ENCODE assay signal across 8 cellular contexts in the genomic region with DNA sequence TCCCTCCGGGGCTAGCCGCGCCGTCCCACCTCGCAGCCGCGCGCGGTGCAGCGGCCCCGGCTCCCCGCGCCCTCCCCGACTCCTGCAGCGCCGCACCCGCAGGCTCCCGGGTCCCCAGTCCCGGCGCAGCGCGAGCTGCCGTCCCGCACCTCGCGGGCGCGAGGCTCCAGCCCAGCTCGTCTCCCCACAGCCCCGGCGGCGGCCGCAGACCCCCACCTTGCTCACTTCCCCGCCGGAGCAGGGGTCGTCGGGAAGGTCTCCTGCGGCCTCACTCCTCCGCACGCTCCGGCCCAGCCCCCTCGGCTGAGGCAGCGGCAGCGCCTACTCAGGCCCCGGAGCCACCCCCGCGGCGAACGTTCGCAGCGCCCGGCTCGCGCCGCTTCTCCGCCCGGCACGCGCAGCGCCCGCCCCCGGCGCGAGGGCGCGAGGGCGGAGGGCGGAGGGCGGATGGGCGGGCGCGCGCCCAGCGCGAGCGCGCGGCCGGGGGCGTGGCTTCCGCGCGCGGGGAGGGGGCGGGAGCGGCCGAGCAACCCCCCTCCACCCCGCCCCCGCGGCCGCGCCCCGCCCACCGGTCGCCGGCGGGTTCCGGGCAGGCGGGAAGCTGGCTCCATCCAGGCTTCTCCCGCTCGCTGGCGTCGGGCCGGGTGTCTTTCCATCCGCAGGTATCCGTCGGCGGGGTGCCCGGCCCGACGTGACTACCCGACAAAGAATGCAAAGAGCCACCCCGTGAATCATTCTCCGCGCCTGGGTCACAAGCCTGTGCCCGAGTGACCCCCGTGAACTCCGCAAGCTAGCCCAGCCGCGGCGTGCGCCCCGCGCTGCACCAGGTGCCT. TPM values are rescaled to one million over a fixed set of nuclear protein-coding genes. Genes with fewer than 3 reads are reported as not detected.
A peak's percentile ranks its signal among the peaks of the same experiment; 100 is the strongest.
DNase-seq lines count a peak whose midpoint lies in the region; ATAC-seq and TF ChIP-seq lines count a peak whose summit lies in the region.

A gene (minus strand): TSS at position 408 of the 833 bp plus-strand sequence. CDS start 20,917 bp downstream, outside the sequence.

- H3K4me3 ChIP-seq in Peyer's patch: peak within 1 kb of the TSS; percentile 84 to 97 (median 93)

- H3K4me3 Mint-ChIP-seq in activated T-cell treated with anti-CD3 and anti-CD28 coated beads, Interleukin-2, amount 50 U/mL, for 72 hours: peak within 1 kb of the TSS; percentile 88 to 93
- peak within 1 kb of the TSS; percentile 84 to 92 (median 88) for H3K4me3 Mint-ChIP-seq in naive thymus-derived CD8-positive, alpha-beta T cell
- H3K4me3 Mint-ChIP-seq in stimulated activated naive B cell treated with anti-CD40 and anti-IgM and Interleukin-4, amounts not matched to agents 10 μg/mL and 1 μg/mL and 100 μg/mL, for 72 hours: peak within 1 kb of the TSS; percentile 89 to 90

- POLR2A ChIA-PET in naive thymus-derived CD8-positive, alpha-beta T cell (lab: Charles Lee): interaction anchor here (0.9 to 3.6 kb wide), 6 partner anchors 206 to 881 kb away, joined by 3 to 21 read pairs (median 3); a partner anchor contains a TSS

- no peaks in the 10 kb centered on the region for H3K9me3 Mint-ChIP-seq in activated T-cell treated with anti-CD3 and anti-CD28 coated beads, Interleukin-2, amount 50 U/mL, for 72 hours
- H3K9me3 Mint-ChIP-seq in naive thymus-derived CD8-positive, alpha-beta T cell: no peaks in the 10 kb centered on the region
- H3K9me3 Mint-ChIP-seq in stimulated activated naive B cell treated with anti-CD40 and anti-IgM and Interleukin-4, amounts not matched to agents 10 μg/mL and 1 μg/mL and 100 μg/mL, for 72 hours: no peaks in the 10 kb centered on the region

- no peaks in the 10 kb centered on the region for H3K9me3 ChIP-seq in Peyer's patch

- no peaks in the 10 kb centered on the region for H3K36me3 Mint-ChIP-seq in activated T-cell treated with anti-CD3 and anti-CD28 coated beads, Interleukin-2, amount 50 U/mL, for 72 hours (ENCODE audit: insufficient read depth in 2 of 2)
- no peaks in the 10 kb centered on the region for H3K36me3 Mint-ChIP-seq in naive thymus-derived CD8-positive, alpha-beta T cell
- no peaks in the 10 kb centered on the region for H3K36me3 Mint-ChIP-seq in stimulated activated naive B cell treated with anti-CD40 and anti-IgM and Interleukin-4, amounts not matched to agents 10 μg/mL and 1 μg/mL and 100 μg/mL, for 72 hours

- TF ChIP-seq CTCF in Peyer's patch (IDR thresholded peaks at IDR 0.05): peak in 1 of 6 experiments; percentile 5

- H3K27me3 ChIP-seq in Peyer's patch: no peaks in the 10 kb centered on the region

- H3K4me1 Mint-ChIP-seq in activated T-cell treated with anti-CD3 and anti-CD28 coated beads, Interleukin-2, amount 50 U/mL, for 72 hours (ENCODE audit: low read depth): peaks cover 33% of the 10 kb centered on the region
- peaks cover 14 to 40% (median 30%) of the 10 kb centered on the region in 4 donors for H3K4me1 Mint-ChIP-seq in naive thymus-derived CD8-positive, alpha-beta T cell
- peaks cover 16 to 26% of the 10 kb centered on the region in 2 donors for H3K4me1 Mint-ChIP-seq in stimulated activated naive B cell treated with anti-CD40 and anti-IgM and Interleukin-4, amounts not matched to agents 10 μg/mL and 1 μg/mL and 100 μg/mL, for 72 hours

- peak within 1 kb of the TSS; percentile 87 to 93 (median 90) for H3K27ac ChIP-seq in Peyer's patch

- H3K4me1 ChIP-seq in Peyer's patch: peaks cover 0 to 12% (median 0%) of the 10 kb centered on the region in 4 donors

- peak within 1 kb of the TSS; percentile 64 for H3K27ac Mint-ChIP-seq in activated T-cell treated with anti-CD3 and anti-CD28 coated beads, Interleukin-2, amount 50 U/mL, for 72 hours
- peak within 1 kb of the TSS; percentile 43 to 92 (median 84) for H3K27ac Mint-ChIP-seq in naive thymus-derived CD8-positive, alpha-beta T cell
- peak within 1 kb of the TSS; percentile 72 for H3K27ac Mint-ChIP-seq in stimulated activated naive B cell treated with anti-CD40 and anti-IgM and Interleukin-4, amounts not matched to agents 10 μg/mL and 1 μg/mL and 100 μg/mL, for 72 hours

- DNase-seq in COLO829 (ENCODE audit: low spot score) (peak; percentile 57), Peyer's patch (peak; percentile 76 to 89 (median 83)), fibroblast of gingiva (ENCODE audit: low read depth) (peak; percentile 57)
- DNase-seq in activated T-cell treated with anti-CD3 and anti-CD28 coated beads, Interleukin-2, amount 50 U/mL, for 72 hours: peak; percentile 78 to 84
- DNase-seq in naive thymus-derived CD8-positive, alpha-beta T cell: peak; percentile 63 to 90 (median 79)
- DNase-seq in stimulated activated naive B cell treated with anti-CD40 and anti-IgM and Interleukin-4, amounts not matched to agents 10 μg/mL and 1 μg/mL and 100 μg/mL, for 72 hours: peak; percentile 58

- peak in 1 of 2 donors; percentile 28 for TF ChIP-seq POLR2A in Peyer's patch (IDR thresholded peaks at IDR 0.05)

- no peaks in the 10 kb centered on the region for H3K36me3 ChIP-seq in Peyer's patch

- peaks cover 14% of the 10 kb centered on the region for H3K27me3 Mint-ChIP-seq in activated T-cell treated with anti-CD3 and anti-CD28 coated beads, Interleukin-2, amount 50 U/mL, for 72 hours (ENCODE audit: low read depth)
- H3K27me3 Mint-ChIP-seq in naive thymus-derived CD8-positive, alpha-beta T cell: no peaks in the 10 kb centered on the region
- peaks cover 0 to 4% of the 10 kb centered on the region in 2 donors for H3K27me3 Mint-ChIP-seq in stimulated activated naive B cell treated with anti-CD40 and anti-IgM and Interleukin-4, amounts not matched to agents 10 μg/mL and 1 μg/mL and 100 μg/mL, for 72 hours

- ATAC-seq in GM19455 (IDR thresholded peaks at IDR 0.05; ENCODE audit: unreplicated experiment): peak; percentile 70
- ATAC-seq in HG03571 (IDR thresholded peaks at IDR 0.05; ENCODE audit: unreplicated experiment): peak; percentile 67
- peak; percentile 81 to 82 for ATAC-seq in activated T-cell treated with anti-CD3 and anti-CD28 coated beads, Interleukin-2, amount 50 U/mL, for 72 hours (replicated peaks in 1 of 2)
- peak; percentile 75 to 79 for ATAC-seq in naive thymus-derived CD8-positive, alpha-beta T cell
- ATAC-seq in stimulated activated naive B cell treated with anti-CD40 and anti-IgM and Interleukin-4, amounts not matched to agents 10 μg/mL and 1 μg/mL and 100 μg/mL, for 72 hours (replicated peaks): peak; percentile 72 to 80

RNA-seq across cellular contexts. Expression of the gene that starts here (rescaled TPM):
- 10 to 100 TPM in 1 of 4 donors, 1 to 10 TPM in 2, under 1 TPM in 1; 0.70 to 23.1 (median 6.1) TPM for total RNA-seq in Peyer's patch
- total RNA-seq in activated T-cell treated with anti-CD3 and anti-CD28 coated beads, Interleukin-2, amount 50 U/mL, for 72 hours: 10 to 100 TPM; 29.7 to 31.2 TPM
- 10 to 100 TPM; 31.5 to 41.5 TPM for total RNA-seq in naive thymus-derived CD8-positive, alpha-beta T cell
- polyA plus RNA-seq in naive thymus-derived CD8-positive, alpha-beta T cell: 10 to 100 TPM; 16.3 to 18.4 (median 17.7) TPM

Comparison
In these comparisons a context has a peak if more than half of its experiments do, and no peak if none do; other contexts are left out.
1. Peak in every context shown above with its lines: DNase-seq, ATAC-seq, H3K4me3 ChIP-seq and H3K27ac ChIP-seq.